In the genomic region with DNA sequence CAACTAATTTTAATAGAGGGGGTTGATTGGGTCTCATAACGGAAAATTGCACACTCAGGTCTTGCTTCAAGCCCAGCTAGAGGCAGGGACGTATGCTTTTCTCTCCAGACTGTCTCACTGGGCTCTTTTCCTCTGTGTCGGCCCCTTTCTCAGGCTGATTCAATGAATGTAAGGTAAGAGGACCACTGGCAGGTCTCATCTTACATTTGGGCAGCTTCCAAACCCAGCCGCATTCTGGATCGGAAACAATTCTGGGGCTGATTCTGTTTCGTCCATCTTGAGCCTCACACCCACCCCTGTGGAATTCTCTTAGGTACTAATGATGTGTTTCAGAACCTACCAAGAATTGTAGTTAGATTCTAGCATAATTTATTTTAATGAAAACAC, we compare ENCODE assay signal across 1 cellular context.
TF ChIP-seq lines count a peak whose summit lies in the region.

No MANE protein-coding gene starts in this region.

TF ChIP-seq in IMR-90, 13 proteins besides CTCF, POLR2A, EP300 and RAD21:
- TF ChIP-seq NFE2L2 (IDR thresholded peaks at IDR 0.05; ENCODE audit: low read depth, low read length) = no peak
- TF ChIP-seq, protein P1, sequence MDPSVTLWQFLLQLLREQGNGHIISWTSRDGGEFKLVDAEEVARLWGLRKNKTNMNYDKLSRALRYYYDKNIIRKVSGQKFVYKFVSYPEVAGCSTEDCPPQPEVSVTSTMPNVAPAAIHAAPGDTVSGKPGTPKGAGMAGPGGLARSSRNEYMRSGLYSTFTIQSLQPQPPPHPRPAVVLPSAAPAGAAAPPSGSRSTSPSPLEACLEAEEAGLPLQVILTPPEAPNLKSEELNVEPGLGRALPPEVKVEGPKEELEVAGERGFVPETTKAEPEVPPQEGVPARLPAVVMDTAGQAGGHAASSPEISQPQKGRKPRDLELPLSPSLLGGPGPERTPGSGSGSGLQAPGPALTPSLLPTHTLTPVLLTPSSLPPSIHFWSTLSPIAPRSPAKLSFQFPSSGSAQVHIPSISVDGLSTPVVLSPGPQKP (IDR thresholded peaks at IDR 0.05; ENCODE audit: borderline replicate concordance, low read depth, low read length) = no peak
